In the genomic region with DNA sequence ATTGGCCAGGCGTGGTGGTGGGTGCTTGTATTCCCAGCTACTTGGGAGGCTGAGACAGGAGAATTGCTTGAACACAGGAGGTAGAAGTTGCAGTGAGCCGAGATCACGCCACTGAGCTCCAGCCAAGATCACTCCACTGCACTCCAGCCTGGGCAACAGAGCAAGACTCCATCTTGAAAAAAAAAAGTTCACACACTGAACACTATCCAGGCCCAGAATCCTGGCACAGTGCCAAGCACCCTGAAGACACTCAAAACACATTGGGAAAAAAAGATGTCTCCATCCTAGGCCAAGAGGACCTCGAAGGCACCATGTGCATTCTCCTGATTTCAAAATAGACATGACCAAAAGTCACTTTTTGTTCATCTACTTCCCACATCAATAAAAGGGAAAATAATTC, we compare ENCODE assay signal across 11 cellular contexts. TPM values are rescaled to one million over a fixed set of nuclear protein-coding genes. Genes with fewer than 3 reads are reported as not detected.
DNase-seq lines count a peak whose midpoint lies in the region; ATAC-seq and TF ChIP-seq lines count a peak whose summit lies in the region.
"Had no signal": no experiment of that assay in that cellular context is flagged by ENCODE, and none has a peak within 500 bp of the region (broad histone marks: within the 10 kb centered on the region; RNA-seq: fewer than 3 reads in every experiment).

No MANE protein-coding gene starts in this region.

- intact Hi-C loops in CD14-positive monocyte (cut with micrococcal nuclease) (loop anchor here in 1 of 2 donors (5.0 kb wide), 1 partner anchor 36 kb away; no protein-coding TSS in a partner anchor), dorsolateral prefrontal cortex (cut with DNase I) (no loop called here)

- H3K27ac Mint-ChIP-seq in CD14-positive monocyte, result peak overlapping the region; percentile 95 to 100 (median 98)
- peak overlapping the region; percentile 71 for H3K27ac Mint-ChIP-seq in neural crest cell (ENCODE audit: unreplicated experiment)

- peaks cover 95% of the 10 kb centered on the region for H3K4me1 Mint-ChIP-seq in CD14-positive monocyte
- H3K4me1 Mint-ChIP-seq in neural crest cell, result peaks cover 26% of the 10 kb centered on the region

- H3K4me3 Mint-ChIP-seq in CD14-positive monocyte, result peak overlapping the region in 1 of 2 donors; percentile 71
- H3K4me3 Mint-ChIP-seq in neural crest cell, result no peak overlapping the region

- H3K4me3 ChIP-seq in HL-60 (replicated peaks; ENCODE audit: insufficient read depth, low read length) (no peak overlapping the region), dorsolateral prefrontal cortex (no peak overlapping the region)

- H3K27me3 ChIP-seq in HL-60 (ENCODE audit: insufficient read depth, poor library complexity, severe bottlenecking), result no peaks in the 10 kb centered on the region
- no peaks in the 10 kb centered on the region for H3K27me3 ChIP-seq in dorsolateral prefrontal cortex

- peak overlapping the region; percentile 55 for H3K27ac ChIP-seq in HL-60 (replicated peaks)
- H3K27ac ChIP-seq in dorsolateral prefrontal cortex, result peak overlapping the region in 40 of 59 donors; percentile 3 to 90 (median 75)

- peaks cover 27 to 33% of the 10 kb centered on the region in 2 donors for H3K36me3 Mint-ChIP-seq in CD14-positive monocyte
- no peaks in the 10 kb centered on the region for H3K36me3 Mint-ChIP-seq in neural crest cell (ENCODE audit: low read depth)

- no peak for DNase-seq in CD14-positive monocyte (ENCODE audit: low spot score)
- peak; percentile 68 to 81 for DNase-seq in HL-60 (ENCODE audit: low read depth in 1 of 2, low spot score in 1 of 2)
- no peak for DNase-seq in dorsolateral prefrontal cortex
- no peak for DNase-seq in neural crest cell (ENCODE audit: low read depth, low spot score)
- DNase-seq in GM20000 (ENCODE audit: low spot score), result no peak
- DNase-seq in HCEC 1CT, result no peak
- DNase-seq: retina, T1000 had no signal

- H3K9me3 Mint-ChIP-seq in CD14-positive monocyte (no peaks in the 10 kb centered on the region), neural crest cell (no peaks in the 10 kb centered on the region)

- TF ChIP-seq CTCF in CD14-positive monocyte (IDR thresholded peaks at IDR 0.05) (no peak), HL-60 (IDR thresholded peaks at IDR 0.05; ENCODE audit: insufficient read depth, low read length) (no peak), dorsolateral prefrontal cortex (IDR thresholded peaks at IDR 0.05 in 54 of 56, conservative IDR thresholded peaks at IDR 0.05 in 2 of 56; ENCODE audit: low read depth in 1 of 56, partially characterized antibody in 56 of 56) (no peak), neural crest cell (conservative IDR thresholded peaks at IDR 0.05) (no peak), GM20000 (IDR thresholded peaks at IDR 0.05; ENCODE audit: extremely low read depth, missing control alignments) (no peak)

- no peak for ATAC-seq in HG03135 (IDR thresholded peaks at IDR 0.05; ENCODE audit: unreplicated experiment)
- no peak for ATAC-seq in activated CD4-positive, CD25-positive, alpha-beta regulatory T cell treated with anti-CD3 and anti-CD28 coated beads, Interleukin-2, amount 50 U/mL, for 24 hours
- ATAC-seq: Panc1 had no signal

- H3K27me3 Mint-ChIP-seq in CD14-positive monocyte (ENCODE audit: low read depth in 3 of 3) (no peaks in the 10 kb centered on the region), neural crest cell (ENCODE audit: low read depth) (no peaks in the 10 kb centered on the region)

RNA-seq across cellular contexts. Expression of a gene that starts 38.7 kb away (rescaled TPM):
- 1 to 10 TPM; 4.5 to 4.6 TPM for polyA plus RNA-seq in CD14-positive monocyte
- total RNA-seq in dorsolateral prefrontal cortex, result 10 to 100 TPM; 16.2 to 58.9 (median 38.4) TPM
- total RNA-seq in neural crest cell, result 24.2 and 27.1 TPM in 2 replicates

Comparison
In these comparisons a context has a peak if more than half of its experiments do, and no peak if none do; other contexts are left out.
1. DNase-seq: peak in HL-60 (2 of 2); none in CD14-positive monocyte (single experiment), dorsolateral prefrontal cortex (0 of 10), neural crest cell (single experiment), GM20000 (single experiment) and HCEC 1CT (single experiment).